Comparison of ENCODE assay signal across 1 cellular context in the genomic region with DNA sequence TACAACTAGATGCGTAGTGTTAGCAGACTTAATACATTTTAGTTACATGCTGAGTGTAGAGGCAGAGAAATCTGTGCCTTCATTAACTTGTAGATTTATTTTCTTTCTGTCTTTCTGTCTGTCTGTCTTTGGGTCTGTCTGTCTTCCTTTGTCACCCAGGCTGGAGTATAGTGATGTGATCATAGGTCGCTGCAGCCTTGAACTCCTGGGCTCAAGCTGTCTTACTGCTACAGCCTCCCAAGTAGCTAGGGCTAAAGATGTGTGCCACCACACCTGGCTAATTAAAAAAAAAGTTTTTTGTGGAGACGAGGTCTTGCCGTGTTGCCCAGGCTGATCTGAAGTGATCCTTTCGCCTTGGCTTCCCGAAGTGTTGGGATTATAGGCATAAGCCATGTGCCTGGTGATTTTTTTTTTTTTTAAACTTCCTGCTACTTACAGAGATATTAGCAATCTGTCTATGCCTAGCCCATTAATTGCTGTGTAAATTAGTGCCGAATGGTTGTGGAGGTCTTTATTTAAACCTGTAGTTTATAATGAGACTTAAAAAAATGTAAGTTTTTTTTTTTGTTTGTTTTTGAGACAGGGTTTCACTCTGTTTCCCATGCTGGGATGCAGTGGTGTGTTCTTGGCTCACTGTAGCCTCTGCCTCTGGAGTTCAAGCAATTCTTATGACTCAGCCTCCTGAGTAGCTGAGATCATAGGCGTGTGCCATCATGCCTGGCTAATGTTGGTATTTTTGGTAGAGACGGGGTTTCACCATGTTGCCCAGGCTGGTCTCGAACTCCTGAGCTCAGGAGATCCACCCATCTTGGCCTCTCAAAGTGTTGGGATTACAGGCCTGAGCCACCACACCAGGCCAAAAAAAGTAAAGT.
TF ChIP-seq lines count a peak whose summit lies in the region.

No MANE protein-coding gene starts in this region.

TF ChIP-seq in GM23338, 12 proteins besides CTCF, POLR2A, EP300 and RAD21 (continued from another document):
- TF ChIP-seq, protein P1, sequence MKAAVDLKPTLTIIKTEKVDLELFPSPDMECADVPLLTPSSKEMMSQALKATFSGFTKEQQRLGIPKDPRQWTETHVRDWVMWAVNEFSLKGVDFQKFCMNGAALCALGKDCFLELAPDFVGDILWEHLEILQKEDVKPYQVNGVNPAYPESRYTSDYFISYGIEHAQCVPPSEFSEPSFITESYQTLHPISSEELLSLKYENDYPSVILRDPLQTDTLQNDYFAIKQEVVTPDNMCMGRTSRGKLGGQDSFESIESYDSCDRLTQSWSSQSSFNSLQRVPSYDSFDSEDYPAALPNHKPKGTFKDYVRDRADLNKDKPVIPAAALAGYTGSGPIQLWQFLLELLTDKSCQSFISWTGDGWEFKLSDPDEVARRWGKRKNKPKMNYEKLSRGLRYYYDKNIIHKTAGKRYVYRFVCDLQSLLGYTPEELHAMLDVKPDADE (IDR thresholded peaks at IDR 0.05): no peak
- no peak for TF ChIP-seq ZNF331 (CRISPR knock-in tag; IDR thresholded peaks at IDR 0.05; ENCODE audit: low read depth)
- TF ChIP-seq EZH2phosphoT487 (IDR thresholded peaks at IDR 0.05; ENCODE audit: unreplicated experiment): no peak
- TF ChIP-seq, protein P2, sequence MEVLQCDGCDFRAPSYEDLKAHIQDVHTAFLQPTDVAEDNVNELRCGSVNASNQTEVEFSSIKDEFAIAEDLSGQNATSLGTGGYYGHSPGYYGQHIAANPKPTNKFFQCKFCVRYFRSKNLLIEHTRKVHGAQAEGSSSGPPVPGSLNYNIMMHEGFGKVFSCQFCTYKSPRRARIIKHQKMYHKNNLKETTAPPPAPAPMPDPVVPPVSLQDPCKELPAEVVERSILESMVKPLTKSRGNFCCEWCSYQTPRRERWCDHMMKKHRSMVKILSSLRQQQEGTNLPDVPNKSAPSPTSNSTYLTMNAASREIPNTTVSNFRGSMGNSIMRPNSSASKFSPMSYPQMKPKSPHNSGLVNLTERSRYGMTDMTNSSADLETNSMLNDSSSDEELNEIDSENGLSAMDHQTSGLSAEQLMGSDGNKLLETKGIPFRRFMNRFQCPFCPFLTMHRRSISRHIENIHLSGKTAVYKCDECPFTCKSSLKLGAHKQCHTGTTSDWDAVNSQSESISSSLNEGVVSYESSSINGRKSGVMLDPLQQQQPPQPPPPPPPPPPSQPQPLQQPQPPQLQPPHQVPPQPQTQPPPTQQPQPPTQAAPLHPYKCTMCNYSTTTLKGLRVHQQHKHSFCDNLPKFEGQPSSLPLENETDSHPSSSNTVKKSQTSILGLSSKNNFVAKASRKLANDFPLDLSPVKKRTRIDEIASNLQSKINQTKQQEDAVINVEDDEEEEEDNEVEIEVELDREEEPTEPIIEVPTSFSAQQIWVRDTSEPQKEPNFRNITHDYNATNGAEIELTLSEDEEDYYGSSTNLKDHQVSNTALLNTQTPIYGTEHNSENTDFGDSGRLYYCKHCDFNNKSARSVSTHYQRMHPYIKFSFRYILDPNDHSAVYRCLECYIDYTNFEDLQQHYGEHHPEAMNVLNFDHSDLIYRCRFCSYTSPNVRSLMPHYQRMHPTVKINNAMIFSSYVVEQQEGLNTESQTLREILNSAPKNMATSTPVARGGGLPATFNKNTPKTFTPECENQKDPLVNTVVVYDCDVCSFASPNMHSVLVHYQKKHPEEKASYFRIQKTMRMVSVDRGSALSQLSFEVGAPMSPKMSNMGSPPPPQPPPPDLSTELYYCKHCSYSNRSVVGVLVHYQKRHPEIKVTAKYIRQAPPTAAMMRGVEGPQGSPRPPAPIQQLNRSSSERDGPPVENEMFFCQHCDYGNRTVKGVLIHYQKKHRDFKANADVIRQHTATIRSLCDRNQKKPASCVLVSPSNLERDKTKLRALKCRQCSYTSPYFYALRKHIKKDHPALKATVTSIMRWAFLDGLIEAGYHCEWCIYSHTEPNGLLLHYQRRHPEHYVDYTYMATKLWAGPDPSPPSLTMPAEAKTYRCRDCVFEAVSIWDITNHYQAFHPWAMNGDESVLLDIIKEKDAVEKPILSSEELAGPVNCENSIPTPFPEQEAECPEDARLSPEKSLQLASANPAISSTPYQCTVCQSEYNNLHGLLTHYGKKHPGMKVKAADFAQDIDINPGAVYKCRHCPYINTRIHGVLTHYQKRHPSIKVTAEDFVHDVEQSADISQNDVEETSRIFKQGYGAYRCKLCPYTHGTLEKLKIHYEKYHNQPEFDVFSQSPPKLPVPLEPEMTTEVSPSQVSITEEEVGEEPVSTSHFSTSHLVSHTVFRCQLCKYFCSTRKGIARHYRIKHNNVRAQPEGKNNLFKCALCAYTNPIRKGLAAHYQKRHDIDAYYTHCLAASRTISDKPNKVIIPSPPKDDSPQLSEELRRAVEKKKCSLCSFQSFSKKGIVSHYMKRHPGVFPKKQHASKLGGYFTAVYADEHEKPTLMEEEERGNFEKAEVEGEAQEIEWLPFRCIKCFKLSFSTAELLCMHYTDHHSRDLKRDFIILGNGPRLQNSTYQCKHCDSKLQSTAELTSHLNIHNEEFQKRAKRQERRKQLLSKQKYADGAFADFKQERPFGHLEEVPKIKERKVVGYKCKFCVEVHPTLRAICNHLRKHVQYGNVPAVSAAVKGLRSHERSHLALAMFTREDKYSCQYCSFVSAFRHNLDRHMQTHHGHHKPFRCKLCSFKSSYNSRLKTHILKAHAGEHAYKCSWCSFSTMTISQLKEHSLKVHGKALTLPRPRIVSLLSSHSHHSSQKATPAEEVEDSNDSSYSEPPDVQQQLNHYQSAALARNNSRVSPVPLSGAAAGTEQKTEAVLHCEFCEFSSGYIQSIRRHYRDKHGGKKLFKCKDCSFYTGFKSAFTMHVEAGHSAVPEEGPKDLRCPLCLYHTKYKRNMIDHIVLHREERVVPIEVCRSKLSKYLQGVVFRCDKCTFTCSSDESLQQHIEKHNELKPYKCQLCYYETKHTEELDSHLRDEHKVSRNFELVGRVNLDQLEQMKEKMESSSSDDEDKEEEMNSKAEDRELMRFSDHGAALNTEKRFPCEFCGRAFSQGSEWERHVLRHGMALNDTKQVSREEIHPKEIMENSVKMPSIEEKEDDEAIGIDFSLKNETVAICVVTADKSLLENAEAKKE (CRISPR knock-in tag; IDR thresholded peaks at IDR 0.05): no peak
- TF ChIP-seq JUNB (IDR thresholded peaks at IDR 0.05; ENCODE audit: unreplicated experiment): no peak
- TF ChIP-seq EZH2 (IDR thresholded peaks at IDR 0.05; ENCODE audit: low read depth, unreplicated experiment): no peak
- TF ChIP-seq, protein P3, sequence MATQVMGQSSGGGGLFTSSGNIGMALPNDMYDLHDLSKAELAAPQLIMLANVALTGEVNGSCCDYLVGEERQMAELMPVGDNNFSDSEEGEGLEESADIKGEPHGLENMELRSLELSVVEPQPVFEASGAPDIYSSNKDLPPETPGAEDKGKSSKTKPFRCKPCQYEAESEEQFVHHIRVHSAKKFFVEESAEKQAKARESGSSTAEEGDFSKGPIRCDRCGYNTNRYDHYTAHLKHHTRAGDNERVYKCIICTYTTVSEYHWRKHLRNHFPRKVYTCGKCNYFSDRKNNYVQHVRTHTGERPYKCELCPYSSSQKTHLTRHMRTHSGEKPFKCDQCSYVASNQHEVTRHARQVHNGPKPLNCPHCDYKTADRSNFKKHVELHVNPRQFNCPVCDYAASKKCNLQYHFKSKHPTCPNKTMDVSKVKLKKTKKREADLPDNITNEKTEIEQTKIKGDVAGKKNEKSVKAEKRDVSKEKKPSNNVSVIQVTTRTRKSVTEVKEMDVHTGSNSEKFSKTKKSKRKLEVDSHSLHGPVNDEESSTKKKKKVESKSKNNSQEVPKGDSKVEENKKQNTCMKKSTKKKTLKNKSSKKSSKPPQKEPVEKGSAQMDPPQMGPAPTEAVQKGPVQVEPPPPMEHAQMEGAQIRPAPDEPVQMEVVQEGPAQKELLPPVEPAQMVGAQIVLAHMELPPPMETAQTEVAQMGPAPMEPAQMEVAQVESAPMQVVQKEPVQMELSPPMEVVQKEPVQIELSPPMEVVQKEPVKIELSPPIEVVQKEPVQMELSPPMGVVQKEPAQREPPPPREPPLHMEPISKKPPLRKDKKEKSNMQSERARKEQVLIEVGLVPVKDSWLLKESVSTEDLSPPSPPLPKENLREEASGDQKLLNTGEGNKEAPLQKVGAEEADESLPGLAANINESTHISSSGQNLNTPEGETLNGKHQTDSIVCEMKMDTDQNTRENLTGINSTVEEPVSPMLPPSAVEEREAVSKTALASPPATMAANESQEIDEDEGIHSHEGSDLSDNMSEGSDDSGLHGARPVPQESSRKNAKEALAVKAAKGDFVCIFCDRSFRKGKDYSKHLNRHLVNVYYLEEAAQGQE (IDR thresholded peaks at IDR 0.05; ENCODE audit: unreplicated experiment): no peak
